ENCODE assay signal across 18 cellular contexts in genomic region chr11:68052137-68052873, GRCh38. TPM values are rescaled to one million over a fixed set of nuclear protein-coding genes. Genes with fewer than 3 reads are reported as not detected.
DNase-seq lines count a peak whose midpoint lies in the region; ATAC-seq and TF ChIP-seq lines count a peak whose summit lies in the region.
"Had no signal": no experiment of that assay in that cellular context is flagged by ENCODE, and none has a peak within 500 bp of the region (broad histone marks: within the 10 kb centered on the region; RNA-seq: fewer than 3 reads in every experiment).

No MANE protein-coding gene starts in this region.

- H3K4me3 Mint-ChIP-seq in activated CD8-positive, alpha-beta T cell treated with anti-CD3 and anti-CD28 coated beads for 36 hours: no peak overlapping the region
- H3K4me3 Mint-ChIP-seq: activated B cell treated with CpG ODN at 0.5 μM for 24 hours had no signal

- DNase-seq in GM13976 (ENCODE audit: low spot score) (peak; percentile 25), mucosa of descending colon (no peak), NCI-H2029 treated with DMSO at 0.1 percent for 48 hours (lab: John Stamatoyannopoulos, UW) (no peak), NCI-H1417 treated with DMSO at 0.1 percent for 48 hours (lab: John Stamatoyannopoulos, UW) (no peak), SIG-M5 (lab: John Stamatoyannopoulos, UW) (no peak)
- DNase-seq in activated CD8-positive, alpha-beta T cell treated with anti-CD3 and anti-CD28 coated beads for 36 hours: no peak
- DNase-seq: activated B cell treated with CpG ODN at 0.5 μM for 24 hours; activated naive CD4-positive, alpha-beta T cell treated with Interleukin-2 at 50 U/mL for 16 hours; DMS153; Karpas-422; NCI-H1436; occipital lobe; stimulated activated CD4-positive, alpha-beta T cell treated with anti-CD3 and anti-CD28 coated beads, Interleukin-2, amount 100 ng/mL, for 24 hours; T-helper 1 cell had no signal

- no peak for ATAC-seq in activated CD8-positive, alpha-beta T cell treated with anti-CD3 and anti-CD28 coated beads for 36 hours
- ATAC-seq in mucosa of descending colon: peak; percentile 1
- no peak for ATAC-seq in GM18517 (IDR thresholded peaks at IDR 0.05; ENCODE audit: unreplicated experiment)

- H3K27ac ChIP-seq in BLaER1 treated with 17β-estradiol and CSF1 and Interleukin-3, amounts not matched to agents 10 nM and 100 nM: 0 out of 22 replicates have a peak overlapping the region, but pooled peaks of 1 of the 11 experiments have one; percentile 38
- H3K27ac ChIP-seq: heart left ventricle, sigmoid colon had no signal

- CTCF ChIA-PET in activated CD8-positive, alpha-beta T cell treated with anti-CD3 and anti-CD28 coated beads for 36 hours (lab: Charles Lee): no interaction called here

- peak overlapping the region in 1 of 11 experiments; percentile 38; a peak in 1 of 22 replicates for H3K4me2 ChIP-seq in BLaER1 treated with 17β-estradiol and CSF1 and Interleukin-3, amounts not matched to agents 10 nM and 100 nM

- no peaks in the 10 kb centered on the region for H3K9me3 Mint-ChIP-seq in activated CD8-positive, alpha-beta T cell treated with anti-CD3 and anti-CD28 coated beads for 36 hours
- H3K9me3 Mint-ChIP-seq: activated B cell treated with CpG ODN at 0.5 μM for 24 hours had no signal

- POLR2A ChIA-PET in activated CD8-positive, alpha-beta T cell treated with anti-CD3 and anti-CD28 coated beads for 36 hours (lab: Charles Lee): interaction anchor here (0.8 to 4.1 kb wide), 4 partner anchors 12 to 143 kb away, joined by 3 to 45 read pairs (median 4); partner anchors contain the start of genes ALDH3B1 and TCIRG1

- peaks cover 58 to 79% (median 69%) of the 10 kb centered on the region in 11 experiments for H3K36me3 ChIP-seq in BLaER1 treated with 17β-estradiol and CSF1 and Interleukin-3, amounts not matched to agents 10 nM and 100 nM
- no peaks in the 10 kb centered on the region for H3K36me3 ChIP-seq in mucosa of descending colon (ENCODE audit: low read depth)

- H3K4me1 Mint-ChIP-seq in activated CD8-positive, alpha-beta T cell treated with anti-CD3 and anti-CD28 coated beads for 36 hours (ENCODE audit: low read depth): no peaks in the 10 kb centered on the region

- H3K27me3 Mint-ChIP-seq in activated CD8-positive, alpha-beta T cell treated with anti-CD3 and anti-CD28 coated beads for 36 hours: no peaks in the 10 kb centered on the region
- H3K27me3 Mint-ChIP-seq: activated B cell treated with CpG ODN at 0.5 μM for 24 hours had no signal

- peak overlapping the region; percentile 10 for H3K27ac Mint-ChIP-seq in activated CD8-positive, alpha-beta T cell treated with anti-CD3 and anti-CD28 coated beads for 36 hours

- H3K9me3 ChIP-seq in BLaER1 treated with 17β-estradiol and CSF1 and Interleukin-3, amounts not matched to agents 10 nM and 100 nM (replicated peaks in 1 of 11): no peaks in the 10 kb centered on the region
- no peaks in the 10 kb centered on the region for H3K9me3 ChIP-seq in mucosa of descending colon
- H3K9me3 ChIP-seq: heart left ventricle, sigmoid colon had no signal

- in situ Hi-C loops in GM13976 (cut with MboI; ENCODE audit: low sequenced_read_pairs, unreplicated experiment): no loop called here

- TF ChIP-seq CTCF in GM13976 (IDR thresholded peaks at IDR 0.05; ENCODE audit: borderline replicate concordance, control extremely low read depth, extremely low read depth, insufficient read depth, missing control alignments): no peak
- no peak for TF ChIP-seq CTCF in activated CD8-positive, alpha-beta T cell treated with anti-CD3 and anti-CD28 coated beads for 36 hours (IDR thresholded peaks at IDR 0.05)
- TF ChIP-seq CTCF in mucosa of descending colon (IDR thresholded peaks at IDR 0.05): no peak

- peaks cover 11 to 28% (median 17%) of the 10 kb centered on the region in 10 experiments; a peak in 18 of 20 replicates for H3K4me1 ChIP-seq in BLaER1 treated with 17β-estradiol and CSF1 and Interleukin-3, amounts not matched to agents 10 nM and 100 nM
- no peaks in the 10 kb centered on the region for H3K4me1 ChIP-seq in mucosa of descending colon (ENCODE audit: low read depth)
- H3K4me1 ChIP-seq: sigmoid colon had no signal

- intact Hi-C loops in activated CD8-positive, alpha-beta T cell treated with anti-CD3 and anti-CD28 coated beads for 36 hours (cut with micrococcal nuclease): no loop called here
- intact Hi-C loops in mucosa of descending colon (cut with DNase I, micrococcal nuclease): no loop called here

- H3K36me3 Mint-ChIP-seq in activated CD8-positive, alpha-beta T cell treated with anti-CD3 and anti-CD28 coated beads for 36 hours (ENCODE audit: low read depth): peaks cover 12% of the 10 kb centered on the region

- H4K20me1 ChIP-seq in BLaER1 treated with 17β-estradiol and CSF1 and Interleukin-3, amounts not matched to agents 10 nM and 100 nM: peaks cover 9 to 80% (median 58%) of the 10 kb centered on the region in 11 experiments; a peak in 21 of 22 replicates

- no peaks in the 10 kb centered on the region for H3K27me3 ChIP-seq in BLaER1 treated with 17β-estradiol and CSF1 and Interleukin-3, amounts not matched to agents 10 nM and 100 nM
- H3K27me3 ChIP-seq: heart left ventricle, sigmoid colon had no signal

- peak overlapping the region in 6 of 11 experiments; percentile 15 to 48 (median 34); a peak in 3 of 22 replicates for H3K9ac ChIP-seq in BLaER1 treated with 17β-estradiol and CSF1 and Interleukin-3, amounts not matched to agents 10 nM and 100 nM

- no peak overlapping the region for H3K4me3 ChIP-seq in BLaER1 treated with 17β-estradiol and CSF1 and Interleukin-3, amounts not matched to agents 10 nM and 100 nM
- H3K4me3 ChIP-seq in mucosa of descending colon: no peak overlapping the region
- H3K4me3 ChIP-seq: heart left ventricle, sigmoid colon had no signal

RNA-seq across cellular contexts. Expression of gene TCIRG1, which starts 13.5 kb away (rescaled TPM):
- 100 to 1,000 TPM; 129 to 138 TPM for total RNA-seq in activated CD8-positive, alpha-beta T cell treated with anti-CD3 and anti-CD28 coated beads for 36 hours
- total RNA-seq in mucosa of descending colon: 100 to 1,000 TPM; 155 to 189 (median 166) TPM

RNA-seq across cellular contexts. Expression of gene NDUFS8, which starts 21.8 kb away (rescaled TPM):
- total RNA-seq in activated CD8-positive, alpha-beta T cell treated with anti-CD3 and anti-CD28 coated beads for 36 hours: 100 to 1,000 TPM; 105 to 109 TPM
- total RNA-seq in mucosa of descending colon: 100 to 1,000 TPM; 148 to 165 (median 162) TPM

RNA-seq across cellular contexts. Expression of gene ALDH3B1, which starts 42.2 kb away (rescaled TPM):
- total RNA-seq in activated CD8-positive, alpha-beta T cell treated with anti-CD3 and anti-CD28 coated beads for 36 hours: under 1 TPM; 0.09 to 0.11 TPM
- total RNA-seq in mucosa of descending colon: 10 to 100 TPM in 2 of 3 donors, 1 to 10 TPM in 1; 8.6 to 18.9 (median 11.5) TPM

RNA-seq across cellular contexts. Expression of gene UNC93B1, which starts 48.4 kb away (rescaled TPM):
- 10 to 100 TPM; 12.4 to 13.0 TPM for total RNA-seq in activated CD8-positive, alpha-beta T cell treated with anti-CD3 and anti-CD28 coated beads for 36 hours
- 10 to 100 TPM; 30.1 to 47.5 (median 46.8) TPM for total RNA-seq in mucosa of descending colon

Comparison
In these comparisons a context has a peak if more than half of its experiments do, and no peak if none do; other contexts are left out.
1. RNA of gene ALDH3B1, which starts 42.2 kb away (total RNA-seq): 8.6 to 18.9 TPM in mucosa of descending colon; 0.09 to 0.11 TPM in activated CD8-positive, alpha-beta T cell treated with anti-CD3 and anti-CD28 coated beads for 36 hours; every median in the first group is over 4 times any median in the second.